In genomic region chr20:45911486-45912343, GRCh38 we compare ENCODE assay signal across 8 cellular contexts. TPM values are rescaled to one million over a fixed set of nuclear protein-coding genes. Genes with fewer than 3 reads are reported as not detected.
DNase-seq lines count a peak whose midpoint lies in the region; ATAC-seq and TF ChIP-seq lines count a peak whose summit lies in the region.

Gene PLTP, minus strand, starts transcription at chr20:45912155. Its CDS starts 703 bp downstream, at chr20:45911452.

- H3K4me3 Mint-ChIP-seq in activated T-helper 2 cell treated with anti-CD3 and anti-CD28 coated beads, Interferon-gamma antibody, Interleukin-2, Interleukin-4, amounts not matched to agents 10 μg/mL and 5 μg/mL and 100 μg/mL, durations not matched to agents 14 hours and 24 hours and 36 hours (ENCODE audit: low read depth), result peak within 1 kb of the TSS; percentile 72
- peak within 1 kb of the TSS; percentile 75 for H3K4me3 Mint-ChIP-seq in natural killer cell

- TF ChIP-seq CTCF in natural killer cell (IDR thresholded peaks at IDR 0.05), result no peak
- TF ChIP-seq CTCF in upper lobe of right lung (IDR thresholded peaks at IDR 0.05), result no peak

- peaks cover 25% of the 10 kb centered on the region for H3K4me1 ChIP-seq in upper lobe of right lung

- H3K9me3 ChIP-seq in upper lobe of right lung, result no peaks in the 10 kb centered on the region

- H3K27ac ChIP-seq in upper lobe of right lung, result peak within 1 kb of the TSS; percentile 80

- H3K27ac Mint-ChIP-seq in activated T-helper 2 cell treated with anti-CD3 and anti-CD28 coated beads, Interferon-gamma antibody, Interleukin-2, Interleukin-4, amounts not matched to agents 10 μg/mL and 5 μg/mL and 100 μg/mL, durations not matched to agents 14 hours and 24 hours and 36 hours, result peak within 1 kb of the TSS; percentile 53
- peak within 1 kb of the TSS; percentile 73 to 88 for H3K27ac Mint-ChIP-seq in natural killer cell

- peaks cover 13% of the 10 kb centered on the region for H3K27me3 Mint-ChIP-seq in activated T-helper 2 cell treated with anti-CD3 and anti-CD28 coated beads, Interferon-gamma antibody, Interleukin-2, Interleukin-4, amounts not matched to agents 10 μg/mL and 5 μg/mL and 100 μg/mL, durations not matched to agents 14 hours and 24 hours and 36 hours (ENCODE audit: low read depth)
- H3K27me3 Mint-ChIP-seq in natural killer cell (ENCODE audit: low read depth in 2 of 2), result peaks cover 5 to 10% of the 10 kb centered on the region in 2 donors

- H3K36me3 ChIP-seq in upper lobe of right lung, result no peaks in the 10 kb centered on the region

- no peaks in the 10 kb centered on the region for H3K9me3 Mint-ChIP-seq in activated T-helper 2 cell treated with anti-CD3 and anti-CD28 coated beads, Interferon-gamma antibody, Interleukin-2, Interleukin-4, amounts not matched to agents 10 μg/mL and 5 μg/mL and 100 μg/mL, durations not matched to agents 14 hours and 24 hours and 36 hours
- no peaks in the 10 kb centered on the region for H3K9me3 Mint-ChIP-seq in natural killer cell

- peaks cover 7% of the 10 kb centered on the region for H3K4me1 Mint-ChIP-seq in activated T-helper 2 cell treated with anti-CD3 and anti-CD28 coated beads, Interferon-gamma antibody, Interleukin-2, Interleukin-4, amounts not matched to agents 10 μg/mL and 5 μg/mL and 100 μg/mL, durations not matched to agents 14 hours and 24 hours and 36 hours (ENCODE audit: low read depth)
- H3K4me1 Mint-ChIP-seq in natural killer cell, result peaks cover 9 to 16% of the 10 kb centered on the region in 2 donors

- no peak for ATAC-seq in natural killer cell
- peak; percentile 12 for ATAC-seq in upper lobe of right lung

- DNase-seq in ELF-1 (ENCODE audit: low read depth, low spot score) (peak; percentile 79), NAMALWA (ENCODE audit: low spot score) (peak; percentile 28), foreskin melanocyte (peak; percentile 56), natural killer cell (peak; percentile 38), upper lobe of right lung (peak; percentile 73), DMS79 treated with DMSO at 0.1 percent for 48 hours (lab: John Stamatoyannopoulos, UW) (no peak), NCI-H2107 (lab: John Stamatoyannopoulos, UW) (no peak)
- peak; percentile 16 for DNase-seq in activated T-helper 2 cell treated with anti-CD3 and anti-CD28 coated beads, Interferon-gamma antibody, Interleukin-2, Interleukin-4, amounts not matched to agents 10 μg/mL and 5 μg/mL and 100 μg/mL, durations not matched to agents 14 hours and 24 hours and 36 hours (ENCODE audit: low spot score)

- intact Hi-C loops in activated T-helper 2 cell treated with anti-CD3 and anti-CD28 coated beads, Interferon-gamma antibody, Interleukin-2, Interleukin-4, amounts not matched to agents 10 μg/mL and 5 μg/mL and 100 μg/mL, durations not matched to agents 14 hours and 24 hours and 36 hours (cut with micrococcal nuclease), result loop anchor here (1.0 to 2.0 kb wide), 4 partner anchors 20 to 61 kb away; partner anchors contain the start of genes ACOT8, CTSA, NEURL2 and ZNF335
- intact Hi-C loops in natural killer cell (cut with micrococcal nuclease) (loop anchor here (1.0 to 2.0 kb wide), 2 partner anchors 21 to 60 kb away; partner anchors contain the start of genes CTSA and NEURL2), upper lobe of right lung (cut with DNase I) (no loop called here)

- no peaks in the 10 kb centered on the region for H3K36me3 Mint-ChIP-seq in activated T-helper 2 cell treated with anti-CD3 and anti-CD28 coated beads, Interferon-gamma antibody, Interleukin-2, Interleukin-4, amounts not matched to agents 10 μg/mL and 5 μg/mL and 100 μg/mL, durations not matched to agents 14 hours and 24 hours and 36 hours (ENCODE audit: low read depth)
- no peaks in the 10 kb centered on the region for H3K36me3 Mint-ChIP-seq in natural killer cell

- H3K27me3 ChIP-seq in upper lobe of right lung, result no peaks in the 10 kb centered on the region

- H3K4me3 ChIP-seq in upper lobe of right lung, result peak within 1 kb of the TSS; percentile 58

RNA-seq across cellular contexts. Expression of gene PLTP, which starts in this region (rescaled TPM):
- total RNA-seq in activated T-helper 2 cell treated with anti-CD3 and anti-CD28 coated beads, Interferon-gamma antibody, Interleukin-2, Interleukin-4, amounts not matched to agents 10 μg/mL and 5 μg/mL and 100 μg/mL, durations not matched to agents 14 hours and 24 hours and 36 hours, result 5.5 TPM in 2 replicates
- total RNA-seq in natural killer cell (1 to 10 TPM in 2 of 3 donors, under 1 TPM in 1; 0.63 to 3.5 (median 3.2) TPM), upper lobe of right lung (65.9 TPM)

Comparison
In these comparisons a context has a peak if more than half of its experiments do, and no peak if none do; other contexts are left out.
1. RNA of gene PLTP (total RNA-seq): 65.9 TPM in upper lobe of right lung (single experiment); 5.5 TPM in activated T-helper 2 cell treated with anti-CD3 and anti-CD28 coated beads, Interferon-gamma antibody, Interleukin-2, Interleukin-4, amounts not matched to agents 10 μg/mL and 5 μg/mL and 100 μg/mL, durations not matched to agents 14 hours and 24 hours and 36 hours and 0.63 to 3.5 TPM in natural killer cell; every median in the first group is over 10 times any median in the second.
2. DNase-seq: peak in ELF-1 (single experiment), NAMALWA (single experiment), activated T-helper 2 cell treated with anti-CD3 and anti-CD28 coated beads, Interferon-gamma antibody, Interleukin-2, Interleukin-4, amounts not matched to agents 10 μg/mL and 5 μg/mL and 100 μg/mL, durations not matched to agents 14 hours and 24 hours and 36 hours (single experiment), foreskin melanocyte (single experiment), natural killer cell (single experiment) and upper lobe of right lung (single experiment); none in DMS79 treated with DMSO at 0.1 percent for 48 hours (single experiment) and NCI-H2107 (single experiment).